ENCODE assay signal across 18 cellular contexts in genomic region chr1:229620876-229621275, GRCh38. TPM values are rescaled to one million over a fixed set of nuclear protein-coding genes. Genes with fewer than 3 reads are reported as not detected.
DNase-seq lines count a peak whose midpoint lies in the region; ATAC-seq and TF ChIP-seq lines count a peak whose summit lies in the region.
"Had no signal": no experiment of that assay in that cellular context is flagged by ENCODE, and none has a peak within 500 bp of the region (broad histone marks: within the 10 kb centered on the region; RNA-seq: fewer than 3 reads in every experiment).

No MANE protein-coding gene starts in this region.

- peaks cover 66% of the 10 kb centered on the region for H3K4me1 Mint-ChIP-seq in HFFc6 (ENCODE audit: low read depth)

- peak overlapping the region; percentile 60 to 67 for H3K27ac ChIP-seq in coronary artery
- H3K27ac ChIP-seq: SJSA1, upper lobe of right lung had no signal

- H3K4me3 Mint-ChIP-seq in HFFc6, result no peak overlapping the region
- H3K4me3 Mint-ChIP-seq: effector memory CD8-positive, alpha-beta T cell had no signal

- peak; percentile 77 for ATAC-seq in left lobe of liver
- no peak for ATAC-seq in GM18519 (IDR thresholded peaks at IDR 0.05; ENCODE audit: low FRiP score, unreplicated experiment)
- ATAC-seq in GM18867 (IDR thresholded peaks at IDR 0.05; ENCODE audit: unreplicated experiment), result no peak
- no peak for ATAC-seq in GM21737 (IDR thresholded peaks at IDR 0.05; ENCODE audit: unreplicated experiment)
- ATAC-seq: effector memory CD8-positive, alpha-beta T cell; upper lobe of right lung had no signal

- H3K4me3 ChIP-seq in AG09309 (ENCODE audit: control insufficient read depth, low read depth, low read length) (no peak overlapping the region), coronary artery (peak overlapping the region; percentile 1)
- H3K4me3 ChIP-seq: HAP-1, SJSA1, upper lobe of right lung had no signal

- TF ChIP-seq CTCF in AG09309 (IDR thresholded peaks at IDR 0.05; ENCODE audit: control insufficient read depth, insufficient read depth, low read depth, low read length, missing control alignments) (no peak), HFFc6 (IDR thresholded peaks at IDR 0.05) (no peak), coronary artery (IDR thresholded peaks at IDR 0.05) (no peak)

- DNase-seq in AG09309 (ENCODE audit: low read depth) (peak; percentile 80), HFFc6 (peak; percentile 37), coronary artery (ENCODE audit: low spot score) (no peak), left lobe of liver (ENCODE audit: low spot score) (peak; percentile 70), superior temporal gyrus (ENCODE audit: extremely low spot score) (no peak)
- DNase-seq: amygdala; DMS79 treated with DMSO at 0.1 percent for 48 hours; effector memory CD8-positive, alpha-beta T cell; NCI-H1092 treated with DMSO at 0.1 percent for 48 hours; NCI-H2107; NCI-H524 treated with DMSO at 0.1 percent for 48 hours; stimulated activated naive CD4-positive, alpha-beta T cell; upper lobe of right lung had no signal

- no peaks in the 10 kb centered on the region; the same call in 1 of the 2 replicates for H3K36me3 Mint-ChIP-seq in HFFc6 (ENCODE audit: low read depth)

- no peaks in the 10 kb centered on the region for H3K9me3 Mint-ChIP-seq in HFFc6
- H3K9me3 Mint-ChIP-seq: effector memory CD8-positive, alpha-beta T cell had no signal

- no peak overlapping the region for H3K27ac Mint-ChIP-seq in HFFc6

- H3K27me3 Mint-ChIP-seq in HFFc6 (ENCODE audit: insufficient read depth), result no peaks in the 10 kb centered on the region
- H3K27me3 Mint-ChIP-seq: effector memory CD8-positive, alpha-beta T cell had no signal

RNA-seq across cellular contexts. Expression of gene TAF5L, which starts 5.0 kb away (rescaled TPM):
- 10 to 100 TPM; 17.6 to 20.7 (median 20.3) TPM for total RNA-seq in HFFc6 (2021; fragmentation: NEBNext Ultra II Directional; extraction: Animal tissue kit (Norgen Biotek cat#: 25700))
- 9.0 TPM for total RNA-seq in left lobe of liver

RNA-seq across cellular contexts. Expression of gene URB2, which starts 5.2 kb away (rescaled TPM):
- 10 to 100 TPM in 3 of 6 experiments, 1 to 10 TPM in 3; 8.8 to 12.6 (median 9.8) TPM for total RNA-seq in HFFc6 (2021; fragmentation: NEBNext Ultra II Directional; extraction: Animal tissue kit (Norgen Biotek cat#: 25700))
- total RNA-seq in left lobe of liver, result 3.0 TPM

Comparison
In these comparisons a context has a peak if more than half of its experiments do, and no peak if none do; other contexts are left out.
1. DNase-seq: peak in AG09309 (single experiment), HFFc6 (single experiment) and left lobe of liver (single experiment); none in coronary artery (single experiment) and superior temporal gyrus (single experiment).